In the genomic region with DNA sequence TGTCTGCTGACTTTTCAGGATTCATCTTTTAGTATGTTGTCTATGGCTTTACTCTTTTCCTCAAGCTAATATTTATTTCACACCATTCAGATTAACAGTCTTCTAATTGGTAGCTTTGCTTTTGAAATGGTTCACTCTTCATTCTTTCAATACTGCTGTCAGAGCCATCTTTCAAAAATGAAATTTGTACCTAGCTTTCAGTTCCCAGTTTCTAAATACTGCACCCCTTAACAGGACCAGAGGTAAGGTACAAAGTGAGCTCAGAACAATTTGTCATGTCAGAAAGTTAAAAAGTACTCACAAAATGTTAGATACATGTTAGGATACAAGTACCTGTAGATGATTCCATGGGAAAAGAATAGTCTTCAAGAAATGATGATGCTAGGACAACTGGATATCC, we compare ENCODE assay signal across 24 cellular contexts.
"Had no signal": no experiment of that assay in that cellular context is flagged by ENCODE, and none has a peak within 500 bp of the region (broad histone marks: within the 10 kb centered on the region; RNA-seq: fewer than 3 reads in every experiment).

No MANE protein-coding gene starts in this region.

- H3K4me2 ChIP-seq: PC-9 had no signal

- H3K27ac Mint-ChIP-seq: activated CD4-positive, alpha-beta memory T cell treated with anti-CD3 and anti-CD28 coated beads, Interleukin-2, amount 10 ng/mL, durations not matched to agents 7 days and 5 days; activated CD4-positive, alpha-beta T cell treated with anti-CD3 and anti-CD28 coated beads for 36 hours; activated naive CD4-positive, alpha-beta T cell treated with anti-CD3 and anti-CD28 coated beads for 36 hours; activated naive CD8-positive, alpha-beta T cell treated with anti-CD3 and anti-CD28 coated beads for 36 hours; dendritic cell treated with granulocyte-macrophage colony-stimulating factor and Interleukin-4, amounts not matched to agents 40 ng/mL and 50 ng/mL, for 4 days; T-cell had no signal

- H2AFZ ChIP-seq: PC-9 had no signal

- H3K27ac ChIP-seq: PC-9 had no signal

- H3K9me3 Mint-ChIP-seq: activated CD4-positive, alpha-beta memory T cell treated with anti-CD3 and anti-CD28 coated beads, Interleukin-2, amount 10 ng/mL, durations not matched to agents 7 days and 5 days; activated naive CD4-positive, alpha-beta T cell treated with anti-CD3 and anti-CD28 coated beads for 36 hours; activated T-helper 17 cell treated with anti-CD3 and anti-CD28 coated beads, Interleukin-2, amount 50 U/mL, for 72 hours; dendritic cell treated with granulocyte-macrophage colony-stimulating factor and Interleukin-4, amounts not matched to agents 40 ng/mL and 50 ng/mL, for 4 days; T-cell had no signal

- H3K4me3 ChIP-seq: PC-9 had no signal

- DNase-seq: activated CD4-positive, alpha-beta memory T cell treated with anti-CD3 and anti-CD28 coated beads, Interleukin-2, amount 10 ng/mL, durations not matched to agents 7 days and 5 days; activated CD4-positive, alpha-beta T cell treated with anti-CD3 and anti-CD28 coated beads for 36 hours; activated CD4-positive, alpha-beta T cell treated with anti-CD3 and anti-CD28 coated beads, Interleukin-2, amount 50 U/mL, for 1 hour; activated CD4-positive, CD25-positive, alpha-beta regulatory T cell; activated gamma-delta T cell; activated naive CD4-positive, alpha-beta T cell treated with anti-CD3 and anti-CD28 coated beads for 36 hours; activated naive CD8-positive, alpha-beta T cell treated with anti-CD3 and anti-CD28 coated beads for 36 hours; activated T-cell treated with anti-CD3 and anti-CD28 coated beads for 4 hours; activated T-cell treated with anti-CD3 and anti-CD28 coated beads, Interleukin-2, amount 50 U/mL, for 48 hours; cerebellar nuclear complex; NCI-H1092; NCI-H1417; NCI-H2029 treated with DMSO at 0.1 percent for 48 hours; NCI-H446; NCI-H524; PC-9; SHP77 treated with DMSO at 0.1 percent for 48 hours; T-cell; T-helper 2 cell; T1000 had no signal

- ATAC-seq: activated CD4-positive, alpha-beta T cell treated with anti-CD3 and anti-CD28 coated beads for 36 hours; activated T-helper 17 cell treated with anti-CD3 and anti-CD28 coated beads, Interleukin-2, amount 50 U/mL, for 72 hours; T-cell had no signal

- FAIRE-seq: colon, TTC549 had no signal

- H3K27me3 Mint-ChIP-seq: activated CD4-positive, alpha-beta memory T cell treated with anti-CD3 and anti-CD28 coated beads, Interleukin-2, amount 10 ng/mL, durations not matched to agents 7 days and 5 days; activated CD4-positive, alpha-beta T cell treated with anti-CD3 and anti-CD28 coated beads for 36 hours; activated naive CD8-positive, alpha-beta T cell treated with anti-CD3 and anti-CD28 coated beads for 36 hours; activated T-helper 17 cell treated with anti-CD3 and anti-CD28 coated beads, Interleukin-2, amount 50 U/mL, for 72 hours; dendritic cell treated with granulocyte-macrophage colony-stimulating factor and Interleukin-4, amounts not matched to agents 40 ng/mL and 50 ng/mL, for 4 days; T-cell had no signal

- H3K4me3 Mint-ChIP-seq: activated CD4-positive, alpha-beta memory T cell treated with anti-CD3 and anti-CD28 coated beads, Interleukin-2, amount 10 ng/mL, durations not matched to agents 7 days and 5 days; activated CD4-positive, alpha-beta T cell treated with anti-CD3 and anti-CD28 coated beads for 36 hours; activated naive CD4-positive, alpha-beta T cell treated with anti-CD3 and anti-CD28 coated beads for 36 hours; activated naive CD8-positive, alpha-beta T cell treated with anti-CD3 and anti-CD28 coated beads for 36 hours; activated T-helper 17 cell treated with anti-CD3 and anti-CD28 coated beads, Interleukin-2, amount 50 U/mL, for 72 hours; dendritic cell treated with granulocyte-macrophage colony-stimulating factor and Interleukin-4, amounts not matched to agents 40 ng/mL and 50 ng/mL, for 4 days; T-cell had no signal
